Comparison of ENCODE assay signal across 1 cellular context in genomic region chr10:97676770-97677581, GRCh38.
TF ChIP-seq lines count a peak whose summit lies in the region.

No MANE protein-coding gene starts in this region.

TF ChIP-seq in H1, 55 proteins besides CTCF, POLR2A, EP300 and RAD21:
- TF ChIP-seq POLR2AphosphoS5 (IDR thresholded peaks at IDR 0.05; ENCODE audit: low read depth, low read length) (peak; percentile 44; the same call in 1 of the 2 replicates), CHD2 (IDR thresholded peaks at IDR 0.05; ENCODE audit: low read length) (no peak)
